Comparison of ENCODE assay signal across 13 cellular contexts in the genomic region with DNA sequence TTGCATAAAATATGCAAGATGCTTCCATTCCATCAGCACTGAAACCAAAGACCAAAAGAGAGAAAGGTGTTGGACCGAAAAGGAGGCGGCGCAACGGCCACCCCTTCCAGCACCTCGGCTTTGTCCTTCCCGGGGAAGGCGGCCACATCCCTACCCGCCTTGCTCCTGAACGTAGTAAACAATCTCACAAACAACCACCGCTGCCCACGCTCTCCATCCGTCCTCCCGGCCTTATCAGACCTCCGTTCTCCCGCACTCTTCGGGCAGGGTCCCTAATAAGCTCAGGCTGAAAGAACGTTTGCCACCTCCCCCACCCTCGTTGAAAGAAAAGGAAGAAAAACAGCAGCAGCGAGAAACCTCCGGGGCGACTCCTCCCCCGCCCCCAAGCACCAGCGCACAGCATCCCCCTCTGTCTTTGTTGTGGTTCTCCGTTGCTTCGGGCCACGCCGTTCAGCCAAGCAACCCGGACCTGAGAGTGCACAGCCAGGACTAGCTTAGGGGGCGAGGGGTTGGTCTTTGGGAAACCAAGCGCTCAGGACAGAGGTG. TPM values are rescaled to one million over a fixed set of nuclear protein-coding genes. Genes with fewer than 3 reads are reported as not detected.
A peak's percentile ranks its signal among the peaks of the same experiment; 100 is the strongest.
DNase-seq lines count a peak whose midpoint lies in the region; TF ChIP-seq lines count a peak whose summit lies in the region.
"Had no signal": no experiment of that assay in that cellular context is flagged by ENCODE, and none has a peak within 500 bp of the region (broad histone marks: within the 10 kb centered on the region; RNA-seq: fewer than 3 reads in every experiment).

No MANE protein-coding gene starts in this region.

- H4K20me1 ChIP-seq in neural progenitor cell (ENCODE audit: low read depth): peaks cover 76% of the 10 kb centered on the region

- H3K4me2 ChIP-seq in neural progenitor cell: peak overlapping the region; percentile 61
- H3K4me2 ChIP-seq: PC-9 had no signal

- H3K27me3 Mint-ChIP-seq in neural progenitor cell (ENCODE audit: insufficient read depth, low read depth): peaks cover 82% of the 10 kb centered on the region

- DNase-seq in DMS53 (lab: John Stamatoyannopoulos, UW): peak; percentile 77
- no peak for DNase-seq in DMS53 treated with DMSO at 0.1 percent for 48 hours (lab: John Stamatoyannopoulos, UW; ENCODE audit: unreplicated experiment)
- no peak for DNase-seq in ascending aorta (ENCODE audit: low spot score in 2 of 2)
- peak; percentile 62 for DNase-seq in neural progenitor cell (ENCODE audit: low spot score)
- DNase-seq in NCI-H1092 treated with DMSO at 0.1 percent for 48 hours (lab: John Stamatoyannopoulos, UW): no peak
- no peak for DNase-seq in stimulated activated CD4-positive, alpha-beta T cell treated with anti-CD3 and anti-CD28 coated beads, Interleukin-4, amount 100 ng/mL, for 24 hours
- no peak for DNase-seq in NCI-H2171 treated with DMSO at 0.1 percent for 48 hours (lab: John Stamatoyannopoulos, UW)
- DNase-seq: PC-9 had no signal

- H3K36me3 ChIP-seq in HUES48 (ENCODE audit: control insufficient read depth, insufficient read depth, low read length) (no peaks in the 10 kb centered on the region), ascending aorta (no peaks in the 10 kb centered on the region), neural progenitor cell (no peaks in the 10 kb centered on the region)

- H3K36me3 Mint-ChIP-seq in neural progenitor cell: no peaks in the 10 kb centered on the region

- no peaks in the 10 kb centered on the region for H3K9me3 Mint-ChIP-seq in neural progenitor cell

- intact Hi-C loops in ascending aorta (cut with DNase I): no loop called here

- no peak for TF ChIP-seq CTCF in ascending aorta (IDR thresholded peaks at IDR 0.05)
- TF ChIP-seq CTCF in neural progenitor cell (IDR thresholded peaks at IDR 0.05): no peak

- H3K9me3 ChIP-seq in HUES48 (ENCODE audit: control insufficient read depth, insufficient read depth, low read length) (no peaks in the 10 kb centered on the region), ascending aorta (no peaks in the 10 kb centered on the region), neural progenitor cell (ENCODE audit: low read depth) (no peaks in the 10 kb centered on the region)

- H3F3A ChIP-seq in neural progenitor cell (ENCODE audit: low read depth): peaks cover 23% of the 10 kb centered on the region

- H3K4me1 Mint-ChIP-seq in neural progenitor cell: peaks cover 17% of the 10 kb centered on the region

- H3K4me1 ChIP-seq in HUES48 (ENCODE audit: control insufficient read depth, insufficient read depth, low read length) (0 out of 2 replicates have a peak, but pooled peaks cover 3% of the 10 kb centered on the region), ascending aorta (no peaks in the 10 kb centered on the region), neural progenitor cell (peaks cover 7% of the 10 kb centered on the region)

- no peaks in the 10 kb centered on the region for H3K79me2 ChIP-seq in neural progenitor cell (ENCODE audit: low read depth)

- no peak overlapping the region for H3K27ac Mint-ChIP-seq in neural progenitor cell

- H3K27ac ChIP-seq in HUES48 (ENCODE audit: low read depth, low read length) (no peak overlapping the region), ascending aorta (no peak overlapping the region), neural progenitor cell (no peak overlapping the region)
- H3K27ac ChIP-seq: 22Rv1, PC-9 had no signal

- H3K27me3 ChIP-seq in HUES48 (ENCODE audit: control insufficient read depth, insufficient read depth, low read length) (peaks cover 98% of the 10 kb centered on the region), ascending aorta (peaks cover 75% of the 10 kb centered on the region), neural progenitor cell (peaks cover 100% of the 10 kb centered on the region)

- peak overlapping the region; percentile 43; the same call in 1 of the 2 replicates for H3K4me3 ChIP-seq in HUES48 (ENCODE audit: low read depth, low read length)
- H3K4me3 ChIP-seq in ascending aorta: peak overlapping the region; percentile 28 to 36
- H3K4me3 ChIP-seq in neural progenitor cell: peak overlapping the region; percentile 40
- H3K4me3 ChIP-seq: PC-9 had no signal

- H3K9ac ChIP-seq in HUES48 (ENCODE audit: low read depth, low read length): no peak overlapping the region
- no peak overlapping the region for H3K9ac ChIP-seq in neural progenitor cell

- peak overlapping the region; percentile 62 for H3K4me3 Mint-ChIP-seq in neural progenitor cell

- H2AFZ ChIP-seq in neural progenitor cell (replicated peaks): peak overlapping the region; percentile 53
- H2AFZ ChIP-seq: PC-9 had no signal

RNA-seq across cellular contexts. Expression of gene EVX2, which starts 4.4 kb away (rescaled TPM):
- not detected for total RNA-seq in ascending aorta
- total RNA-seq in neural progenitor cell (ENCODE audit: low replicate concordance): not detected in 2 replicates
- total RNA-seq: fibroblast of villous mesenchyme, PC-9, pulmonary artery endothelial cell, temporal lobe had no signal

RNA-seq across cellular contexts. Expression of gene HOXD13, which starts 13.2 kb away (rescaled TPM):
- total RNA-seq in ascending aorta: not detected
- not detected in 2 replicates for total RNA-seq in neural progenitor cell (ENCODE audit: low replicate concordance)
- total RNA-seq: PC-9, pulmonary artery endothelial cell, temporal lobe had no signal

RNA-seq across cellular contexts. Expression of gene HOXD12, which starts 20.2 kb away (rescaled TPM):
- total RNA-seq in ascending aorta (not detected), neural progenitor cell (ENCODE audit: low replicate concordance) (not detected in 2 replicates)
- total RNA-seq: fibroblast of villous mesenchyme, PC-9, pulmonary artery endothelial cell, temporal lobe had no signal

RNA-seq across cellular contexts. Expression of gene HOXD11, which starts 27.7 kb away (rescaled TPM):
- total RNA-seq in ascending aorta: not detected
- not detected in 2 replicates for total RNA-seq in neural progenitor cell (ENCODE audit: low replicate concordance)
- total RNA-seq: PC-9, pulmonary artery endothelial cell, temporal lobe had no signal

RNA-seq across cellular contexts. Expression of gene HOXD10, which starts 37.2 kb away (rescaled TPM):
- total RNA-seq in ascending aorta (not detected), neural progenitor cell (ENCODE audit: low replicate concordance) (not detected in 2 replicates)
- total RNA-seq: PC-9, pulmonary artery endothelial cell, temporal lobe had no signal

Comparison
In these comparisons a context has a peak if more than half of its experiments do, and no peak if none do; other contexts are left out.
1. DNase-seq: peak in DMS53 (single experiment) and neural progenitor cell (single experiment); none in DMS53 treated with DMSO at 0.1 percent for 48 hours (single experiment), ascending aorta (0 of 2), NCI-H1092 treated with DMSO at 0.1 percent for 48 hours (single experiment), stimulated activated CD4-positive, alpha-beta T cell treated with anti-CD3 and anti-CD28 coated beads, Interleukin-4, amount 100 ng/mL, for 24 hours (single experiment) and NCI-H2171 treated with DMSO at 0.1 percent for 48 hours (single experiment).
2. Peak in every context shown above with its lines, with median percentiles within 50 percentile points of each other: H3K4me3 ChIP-seq.